1 cellular context compared by ENCODE assay signal in the genomic region with DNA sequence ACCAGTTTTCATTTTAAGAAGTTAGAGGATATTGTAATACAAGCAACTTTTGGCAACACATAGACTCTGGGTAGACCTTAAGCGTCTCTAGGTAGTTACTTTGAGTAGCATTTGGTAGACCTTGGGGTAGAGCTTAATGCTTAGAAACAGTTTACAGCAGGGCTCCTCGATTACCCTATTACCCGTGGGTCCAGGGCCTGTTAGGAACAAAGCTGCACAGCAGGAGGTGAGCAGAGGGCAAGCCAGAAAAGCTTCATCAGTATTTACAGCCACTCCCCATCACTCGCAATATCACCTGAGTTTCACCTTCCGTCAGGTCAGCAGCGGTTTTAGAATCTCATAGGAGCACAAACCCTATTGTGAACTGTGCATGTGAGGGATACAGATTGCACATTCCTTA.
TF ChIP-seq lines count a peak whose summit lies in the region.

No MANE protein-coding gene starts in this region.

TF ChIP-seq in GM23338, 12 proteins besides CTCF, POLR2A, EP300 and RAD21 (continued from another document):
- TF ChIP-seq ZNF462 (CRISPR knock-in tag; IDR thresholded peaks at IDR 0.05) (no peak), STAT1 (IDR thresholded peaks at IDR 0.05; ENCODE audit: unreplicated experiment) (no peak), POLR2AphosphoS5 (IDR thresholded peaks at IDR 0.05; ENCODE audit: low read depth) (no peak), NANOG (IDR thresholded peaks at IDR 0.05; ENCODE audit: borderline replicate concordance) (no peak), EZH2 (IDR thresholded peaks at IDR 0.05; ENCODE audit: low read depth, unreplicated experiment) (no peak)
- TF ChIP-seq, protein P1, sequence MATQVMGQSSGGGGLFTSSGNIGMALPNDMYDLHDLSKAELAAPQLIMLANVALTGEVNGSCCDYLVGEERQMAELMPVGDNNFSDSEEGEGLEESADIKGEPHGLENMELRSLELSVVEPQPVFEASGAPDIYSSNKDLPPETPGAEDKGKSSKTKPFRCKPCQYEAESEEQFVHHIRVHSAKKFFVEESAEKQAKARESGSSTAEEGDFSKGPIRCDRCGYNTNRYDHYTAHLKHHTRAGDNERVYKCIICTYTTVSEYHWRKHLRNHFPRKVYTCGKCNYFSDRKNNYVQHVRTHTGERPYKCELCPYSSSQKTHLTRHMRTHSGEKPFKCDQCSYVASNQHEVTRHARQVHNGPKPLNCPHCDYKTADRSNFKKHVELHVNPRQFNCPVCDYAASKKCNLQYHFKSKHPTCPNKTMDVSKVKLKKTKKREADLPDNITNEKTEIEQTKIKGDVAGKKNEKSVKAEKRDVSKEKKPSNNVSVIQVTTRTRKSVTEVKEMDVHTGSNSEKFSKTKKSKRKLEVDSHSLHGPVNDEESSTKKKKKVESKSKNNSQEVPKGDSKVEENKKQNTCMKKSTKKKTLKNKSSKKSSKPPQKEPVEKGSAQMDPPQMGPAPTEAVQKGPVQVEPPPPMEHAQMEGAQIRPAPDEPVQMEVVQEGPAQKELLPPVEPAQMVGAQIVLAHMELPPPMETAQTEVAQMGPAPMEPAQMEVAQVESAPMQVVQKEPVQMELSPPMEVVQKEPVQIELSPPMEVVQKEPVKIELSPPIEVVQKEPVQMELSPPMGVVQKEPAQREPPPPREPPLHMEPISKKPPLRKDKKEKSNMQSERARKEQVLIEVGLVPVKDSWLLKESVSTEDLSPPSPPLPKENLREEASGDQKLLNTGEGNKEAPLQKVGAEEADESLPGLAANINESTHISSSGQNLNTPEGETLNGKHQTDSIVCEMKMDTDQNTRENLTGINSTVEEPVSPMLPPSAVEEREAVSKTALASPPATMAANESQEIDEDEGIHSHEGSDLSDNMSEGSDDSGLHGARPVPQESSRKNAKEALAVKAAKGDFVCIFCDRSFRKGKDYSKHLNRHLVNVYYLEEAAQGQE (IDR thresholded peaks at IDR 0.05; ENCODE audit: unreplicated experiment) = no peak
